ENCODE assay signal across 9 cellular contexts in genomic region chr1:192849442-192849841, GRCh38.
"Had no signal": no experiment of that assay in that cellular context is flagged by ENCODE, and none has a peak within 500 bp of the region (broad histone marks: within the 10 kb centered on the region; RNA-seq: fewer than 3 reads in every experiment).

No MANE protein-coding gene starts in this region.

- H3K36me3 ChIP-seq: HAP-1 had no signal

- H2AFZ ChIP-seq: GM23248 had no signal

- ATAC-seq: HCT116, K562 had no signal

- H3K9ac ChIP-seq: GM23248 had no signal

- H3K4me3 ChIP-seq: GM23248, HAP-1, K562 had no signal

- H3K27ac ChIP-seq: GM23248 had no signal

- H3K9me3 ChIP-seq: HAP-1 had no signal

- DNase-seq: GM23248, GOT3, H7, HFFc6, IMR-90, KG1 had no signal
